1 cellular context compared by ENCODE assay signal in the genomic region with DNA sequence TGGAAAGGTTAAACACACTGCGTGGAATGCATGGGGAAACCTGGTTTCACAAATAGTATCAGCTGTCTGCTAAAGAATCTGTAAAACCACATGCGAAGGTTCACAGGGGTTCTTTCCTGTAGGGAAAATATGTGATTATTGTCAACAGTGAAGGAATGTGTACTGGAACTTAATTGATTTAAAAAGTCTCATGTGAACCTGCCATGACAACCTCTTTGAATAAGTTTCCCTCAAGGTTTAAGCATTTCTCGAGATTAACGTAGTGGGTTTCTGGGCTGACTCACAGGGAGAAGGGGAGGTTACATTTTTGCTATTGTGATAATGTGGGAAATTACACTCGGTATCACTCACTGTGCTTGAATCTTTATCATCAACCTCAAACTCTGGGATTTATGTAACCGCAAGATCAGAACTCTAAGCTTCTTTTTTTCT.
TF ChIP-seq lines count a peak whose summit lies in the region.

No MANE protein-coding gene starts in this region.

TF ChIP-seq in HepG2, 621 proteins besides CTCF, POLR2A, EP300 and RAD21 (continued from another document and continues in another):
- TF ChIP-seq, protein P1, sequence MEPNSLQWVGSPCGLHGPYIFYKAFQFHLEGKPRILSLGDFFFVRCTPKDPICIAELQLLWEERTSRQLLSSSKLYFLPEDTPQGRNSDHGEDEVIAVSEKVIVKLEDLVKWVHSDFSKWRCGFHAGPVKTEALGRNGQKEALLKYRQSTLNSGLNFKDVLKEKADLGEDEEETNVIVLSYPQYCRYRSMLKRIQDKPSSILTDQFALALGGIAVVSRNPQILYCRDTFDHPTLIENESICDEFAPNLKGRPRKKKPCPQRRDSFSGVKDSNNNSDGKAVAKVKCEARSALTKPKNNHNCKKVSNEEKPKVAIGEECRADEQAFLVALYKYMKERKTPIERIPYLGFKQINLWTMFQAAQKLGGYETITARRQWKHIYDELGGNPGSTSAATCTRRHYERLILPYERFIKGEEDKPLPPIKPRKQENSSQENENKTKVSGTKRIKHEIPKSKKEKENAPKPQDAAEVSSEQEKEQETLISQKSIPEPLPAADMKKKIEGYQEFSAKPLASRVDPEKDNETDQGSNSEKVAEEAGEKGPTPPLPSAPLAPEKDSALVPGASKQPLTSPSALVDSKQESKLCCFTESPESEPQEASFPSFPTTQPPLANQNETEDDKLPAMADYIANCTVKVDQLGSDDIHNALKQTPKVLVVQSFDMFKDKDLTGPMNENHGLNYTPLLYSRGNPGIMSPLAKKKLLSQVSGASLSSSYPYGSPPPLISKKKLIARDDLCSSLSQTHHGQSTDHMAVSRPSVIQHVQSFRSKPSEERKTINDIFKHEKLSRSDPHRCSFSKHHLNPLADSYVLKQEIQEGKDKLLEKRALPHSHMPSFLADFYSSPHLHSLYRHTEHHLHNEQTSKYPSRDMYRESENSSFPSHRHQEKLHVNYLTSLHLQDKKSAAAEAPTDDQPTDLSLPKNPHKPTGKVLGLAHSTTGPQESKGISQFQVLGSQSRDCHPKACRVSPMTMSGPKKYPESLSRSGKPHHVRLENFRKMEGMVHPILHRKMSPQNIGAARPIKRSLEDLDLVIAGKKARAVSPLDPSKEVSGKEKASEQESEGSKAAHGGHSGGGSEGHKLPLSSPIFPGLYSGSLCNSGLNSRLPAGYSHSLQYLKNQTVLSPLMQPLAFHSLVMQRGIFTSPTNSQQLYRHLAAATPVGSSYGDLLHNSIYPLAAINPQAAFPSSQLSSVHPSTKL (CRISPR knock-in tag; IDR thresholded peaks at IDR 0.05), result peak; percentile 37; the same call in 1 of the 2 replicates
- TF ChIP-seq RARA (CRISPR knock-in tag; IDR thresholded peaks at IDR 0.05) (peak; percentile 46; the same call in 1 of the 2 replicates), ZNF7 (CRISPR knock-in tag; IDR thresholded peaks at IDR 0.05) (no peak), TCF12 (IDR thresholded peaks at IDR 0.05) (no peak), TCF12 (CRISPR knock-in tag; IDR thresholded peaks at IDR 0.05) (no peak), FOXM1 (CRISPR knock-in tag; IDR thresholded peaks at IDR 0.05) (no peak), HIVEP1 (CRISPR knock-in tag; IDR thresholded peaks at IDR 0.05) (no peak), NCOA2 (CRISPR knock-in tag; IDR thresholded peaks at IDR 0.05) (peak; percentile 38), MIER3 (CRISPR knock-in tag; IDR thresholded peaks at IDR 0.05; ENCODE audit: borderline replicate concordance) (no peak), ZNF572 (CRISPR knock-in tag; IDR thresholded peaks at IDR 0.05) (no peak), SOX5 (CRISPR knock-in tag; IDR thresholded peaks at IDR 0.05; ENCODE audit: borderline replicate concordance) (peak; percentile 24; the same call in 1 of the 2 replicates), SMAD9 (CRISPR knock-in tag; IDR thresholded peaks at IDR 0.05) (no peak), TAF15 (IDR thresholded peaks at IDR 0.05; ENCODE audit: low read depth, low read length, poor library complexity, severe bottlenecking) (no peak), ZNF382 (CRISPR knock-in tag; IDR thresholded peaks at IDR 0.05; ENCODE audit: borderline replicate concordance) (no peak), ZNF3 (CRISPR knock-in tag; IDR thresholded peaks at IDR 0.05) (no peak), ZBTB21 (CRISPR knock-in tag; IDR thresholded peaks at IDR 0.05) (no peak), ATF7 (IDR thresholded peaks at IDR 0.05) (no peak), ATF7 (CRISPR knock-in tag; IDR thresholded peaks at IDR 0.05) (no peak), ZMYM3 (CRISPR knock-in tag; IDR thresholded peaks at IDR 0.05) (no peak), FOXJ3 (CRISPR knock-in tag; IDR thresholded peaks at IDR 0.05; ENCODE audit: borderline replicate concordance) (no peak), ZNF101 (CRISPR knock-in tag; IDR thresholded peaks at IDR 0.05; ENCODE audit: borderline replicate concordance, low read depth) (no peak), LCORL (IDR thresholded peaks at IDR 0.05) (no peak), LCORL (CRISPR knock-in tag; IDR thresholded peaks at IDR 0.05) (no peak), ZNF180 (CRISPR knock-in tag; IDR thresholded peaks at IDR 0.05; ENCODE audit: borderline replicate concordance, low read depth) (no peak), CHD2 (IDR thresholded peaks at IDR 0.05; ENCODE audit: low read depth, low read length) (no peak), ZBTB8A (CRISPR knock-in tag; IDR thresholded peaks at IDR 0.05; ENCODE audit: borderline replicate concordance, low read depth) (no peak), SMARCC2 (IDR thresholded peaks at IDR 0.05) (no peak), ZNF878 (CRISPR knock-in tag; IDR thresholded peaks at IDR 0.05) (no peak), ZMYM4 (CRISPR knock-in tag; IDR thresholded peaks at IDR 0.05) (no peak), TRIM24 (CRISPR knock-in tag; IDR thresholded peaks at IDR 0.05) (no peak), SAP130 (CRISPR knock-in tag; IDR thresholded peaks at IDR 0.05; ENCODE audit: low read depth) (peak; percentile 42), PHF8 (CRISPR knock-in tag; IDR thresholded peaks at IDR 0.05) (no peak), ZSCAN12 (CRISPR knock-in tag; IDR thresholded peaks at IDR 0.05) (no peak), CREM (IDR thresholded peaks at IDR 0.05) (no peak), CREM (CRISPR knock-in tag; IDR thresholded peaks at IDR 0.05) (no peak)
- TF ChIP-seq, protein P2, sequence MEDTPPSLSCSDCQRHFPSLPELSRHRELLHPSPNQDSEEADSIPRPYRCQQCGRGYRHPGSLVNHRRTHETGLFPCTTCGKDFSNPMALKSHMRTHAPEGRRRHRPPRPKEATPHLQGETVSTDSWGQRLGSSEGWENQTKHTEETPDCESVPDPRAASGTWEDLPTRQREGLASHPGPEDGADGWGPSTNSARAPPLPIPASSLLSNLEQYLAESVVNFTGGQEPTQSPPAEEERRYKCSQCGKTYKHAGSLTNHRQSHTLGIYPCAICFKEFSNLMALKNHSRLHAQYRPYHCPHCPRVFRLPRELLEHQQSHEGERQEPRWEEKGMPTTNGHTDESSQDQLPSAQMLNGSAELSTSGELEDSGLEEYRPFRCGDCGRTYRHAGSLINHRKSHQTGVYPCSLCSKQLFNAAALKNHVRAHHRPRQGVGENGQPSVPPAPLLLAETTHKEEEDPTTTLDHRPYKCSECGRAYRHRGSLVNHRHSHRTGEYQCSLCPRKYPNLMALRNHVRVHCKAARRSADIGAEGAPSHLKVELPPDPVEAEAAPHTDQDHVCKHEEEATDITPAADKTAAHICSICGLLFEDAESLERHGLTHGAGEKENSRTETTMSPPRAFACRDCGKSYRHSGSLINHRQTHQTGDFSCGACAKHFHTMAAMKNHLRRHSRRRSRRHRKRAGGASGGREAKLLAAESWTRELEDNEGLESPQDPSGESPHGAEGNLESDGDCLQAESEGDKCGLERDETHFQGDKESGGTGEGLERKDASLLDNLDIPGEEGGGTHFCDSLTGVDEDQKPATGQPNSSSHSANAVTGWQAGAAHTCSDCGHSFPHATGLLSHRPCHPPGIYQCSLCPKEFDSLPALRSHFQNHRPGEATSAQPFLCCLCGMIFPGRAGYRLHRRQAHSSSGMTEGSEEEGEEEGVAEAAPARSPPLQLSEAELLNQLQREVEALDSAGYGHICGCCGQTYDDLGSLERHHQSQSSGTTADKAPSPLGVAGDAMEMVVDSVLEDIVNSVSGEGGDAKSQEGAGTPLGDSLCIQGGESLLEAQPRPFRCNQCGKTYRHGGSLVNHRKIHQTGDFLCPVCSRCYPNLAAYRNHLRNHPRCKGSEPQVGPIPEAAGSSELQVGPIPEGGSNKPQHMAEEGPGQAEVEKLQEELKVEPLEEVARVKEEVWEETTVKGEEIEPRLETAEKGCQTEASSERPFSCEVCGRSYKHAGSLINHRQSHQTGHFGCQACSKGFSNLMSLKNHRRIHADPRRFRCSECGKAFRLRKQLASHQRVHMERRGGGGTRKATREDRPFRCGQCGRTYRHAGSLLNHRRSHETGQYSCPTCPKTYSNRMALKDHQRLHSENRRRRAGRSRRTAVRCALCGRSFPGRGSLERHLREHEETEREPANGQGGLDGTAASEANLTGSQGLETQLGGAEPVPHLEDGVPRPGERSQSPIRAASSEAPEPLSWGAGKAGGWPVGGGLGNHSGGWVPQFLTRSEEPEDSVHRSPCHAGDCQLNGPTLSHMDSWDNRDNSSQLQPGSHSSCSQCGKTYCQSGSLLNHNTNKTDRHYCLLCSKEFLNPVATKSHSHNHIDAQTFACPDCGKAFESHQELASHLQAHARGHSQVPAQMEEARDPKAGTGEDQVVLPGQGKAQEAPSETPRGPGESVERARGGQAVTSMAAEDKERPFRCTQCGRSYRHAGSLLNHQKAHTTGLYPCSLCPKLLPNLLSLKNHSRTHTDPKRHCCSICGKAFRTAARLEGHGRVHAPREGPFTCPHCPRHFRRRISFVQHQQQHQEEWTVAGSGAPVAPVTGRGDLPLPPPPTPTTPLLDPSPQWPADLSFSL (CRISPR knock-in tag; IDR thresholded peaks at IDR 0.05), result no peak
- TF ChIP-seq, protein P3, sequence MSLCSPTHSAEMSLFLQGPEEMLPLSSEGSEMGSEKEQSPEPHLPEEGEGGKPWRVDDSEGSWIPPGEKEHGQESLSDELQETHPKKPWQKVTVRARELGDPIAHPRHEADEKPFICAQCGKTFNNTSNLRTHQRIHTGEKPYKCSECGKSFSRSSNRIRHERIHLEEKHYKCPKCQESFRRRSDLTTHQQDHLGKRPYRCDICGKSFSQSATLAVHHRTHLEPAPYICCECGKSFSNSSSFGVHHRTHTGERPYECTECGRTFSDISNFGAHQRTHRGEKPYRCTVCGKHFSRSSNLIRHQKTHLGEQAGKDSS (CRISPR knock-in tag; IDR thresholded peaks at IDR 0.05; ENCODE audit: borderline replicate concordance, low read depth), result no peak
- TF ChIP-seq, protein P4, sequence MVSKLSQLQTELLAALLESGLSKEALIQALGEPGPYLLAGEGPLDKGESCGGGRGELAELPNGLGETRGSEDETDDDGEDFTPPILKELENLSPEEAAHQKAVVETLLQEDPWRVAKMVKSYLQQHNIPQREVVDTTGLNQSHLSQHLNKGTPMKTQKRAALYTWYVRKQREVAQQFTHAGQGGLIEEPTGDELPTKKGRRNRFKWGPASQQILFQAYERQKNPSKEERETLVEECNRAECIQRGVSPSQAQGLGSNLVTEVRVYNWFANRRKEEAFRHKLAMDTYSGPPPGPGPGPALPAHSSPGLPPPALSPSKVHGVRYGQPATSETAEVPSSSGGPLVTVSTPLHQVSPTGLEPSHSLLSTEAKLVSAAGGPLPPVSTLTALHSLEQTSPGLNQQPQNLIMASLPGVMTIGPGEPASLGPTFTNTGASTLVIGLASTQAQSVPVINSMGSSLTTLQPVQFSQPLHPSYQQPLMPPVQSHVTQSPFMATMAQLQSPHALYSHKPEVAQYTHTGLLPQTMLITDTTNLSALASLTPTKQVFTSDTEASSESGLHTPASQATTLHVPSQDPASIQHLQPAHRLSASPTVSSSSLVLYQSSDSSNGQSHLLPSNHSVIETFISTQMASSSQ (IDR thresholded peaks at IDR 0.05; ENCODE audit: low read depth), result no peak
- TF ChIP-seq, protein P4 (CRISPR knock-in tag; IDR thresholded peaks at IDR 0.05; ENCODE audit: borderline replicate concordance), result no peak
- TF ChIP-seq, protein P5, sequence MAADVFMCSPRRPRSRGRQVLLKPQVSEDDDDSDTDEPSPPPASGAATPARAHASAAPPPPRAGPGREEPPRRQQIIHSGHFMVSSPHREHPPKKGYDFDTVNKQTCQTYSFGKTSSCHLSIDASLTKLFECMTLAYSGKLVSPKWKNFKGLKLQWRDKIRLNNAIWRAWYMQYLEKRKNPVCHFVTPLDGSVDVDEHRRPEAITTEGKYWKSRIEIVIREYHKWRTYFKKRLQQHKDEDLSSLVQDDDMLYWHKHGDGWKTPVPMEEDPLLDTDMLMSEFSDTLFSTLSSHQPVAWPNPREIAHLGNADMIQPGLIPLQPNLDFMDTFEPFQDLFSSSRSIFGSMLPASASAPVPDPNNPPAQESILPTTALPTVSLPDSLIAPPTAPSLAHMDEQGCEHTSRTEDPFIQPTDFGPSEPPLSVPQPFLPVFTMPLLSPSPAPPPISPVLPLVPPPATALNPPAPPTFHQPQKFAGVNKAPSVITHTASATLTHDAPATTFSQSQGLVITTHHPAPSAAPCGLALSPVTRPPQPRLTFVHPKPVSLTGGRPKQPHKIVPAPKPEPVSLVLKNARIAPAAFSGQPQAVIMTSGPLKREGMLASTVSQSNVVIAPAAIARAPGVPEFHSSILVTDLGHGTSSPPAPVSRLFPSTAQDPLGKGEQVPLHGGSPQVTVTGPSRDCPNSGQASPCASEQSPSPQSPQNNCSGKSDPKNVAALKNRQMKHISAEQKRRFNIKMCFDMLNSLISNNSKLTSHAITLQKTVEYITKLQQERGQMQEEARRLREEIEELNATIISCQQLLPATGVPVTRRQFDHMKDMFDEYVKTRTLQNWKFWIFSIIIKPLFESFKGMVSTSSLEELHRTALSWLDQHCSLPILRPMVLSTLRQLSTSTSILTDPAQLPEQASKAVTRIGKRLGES (CRISPR knock-in tag; IDR thresholded peaks at IDR 0.05; ENCODE audit: borderline replicate concordance), result no peak
- TF ChIP-seq, protein P6, sequence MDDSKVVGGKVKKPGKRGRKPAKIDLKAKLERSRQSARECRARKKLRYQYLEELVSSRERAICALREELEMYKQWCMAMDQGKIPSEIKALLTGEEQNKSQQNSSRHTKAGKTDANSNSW (CRISPR knock-in tag; IDR thresholded peaks at IDR 0.05; ENCODE audit: borderline replicate concordance), result no peak
- TF ChIP-seq, protein P7, sequence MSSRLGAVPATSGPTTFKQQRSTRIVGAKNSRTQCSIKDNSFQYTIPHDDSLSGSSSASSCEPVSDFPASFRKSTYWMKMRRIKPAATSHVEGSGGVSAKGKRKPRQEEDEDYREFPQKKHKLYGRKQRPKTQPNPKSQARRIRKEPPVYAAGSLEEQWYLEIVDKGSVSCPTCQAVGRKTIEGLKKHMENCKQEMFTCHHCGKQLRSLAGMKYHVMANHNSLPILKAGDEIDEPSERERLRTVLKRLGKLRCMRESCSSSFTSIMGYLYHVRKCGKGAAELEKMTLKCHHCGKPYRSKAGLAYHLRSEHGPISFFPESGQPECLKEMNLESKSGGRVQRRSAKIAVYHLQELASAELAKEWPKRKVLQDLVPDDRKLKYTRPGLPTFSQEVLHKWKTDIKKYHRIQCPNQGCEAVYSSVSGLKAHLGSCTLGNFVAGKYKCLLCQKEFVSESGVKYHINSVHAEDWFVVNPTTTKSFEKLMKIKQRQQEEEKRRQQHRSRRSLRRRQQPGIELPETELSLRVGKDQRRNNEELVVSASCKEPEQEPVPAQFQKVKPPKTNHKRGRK (CRISPR knock-in tag; IDR thresholded peaks at IDR 0.05), result no peak
- TF ChIP-seq, protein P8, sequence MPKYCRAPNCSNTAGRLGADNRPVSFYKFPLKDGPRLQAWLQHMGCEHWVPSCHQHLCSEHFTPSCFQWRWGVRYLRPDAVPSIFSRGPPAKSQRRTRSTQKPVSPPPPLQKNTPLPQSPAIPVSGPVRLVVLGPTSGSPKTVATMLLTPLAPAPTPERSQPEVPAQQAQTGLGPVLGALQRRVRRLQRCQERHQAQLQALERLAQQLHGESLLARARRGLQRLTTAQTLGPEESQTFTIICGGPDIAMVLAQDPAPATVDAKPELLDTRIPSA (CRISPR knock-in tag; IDR thresholded peaks at IDR 0.05; ENCODE audit: borderline replicate concordance), result no peak
